ENCODE assay signal across 2 cellular contexts in the genomic region with DNA sequence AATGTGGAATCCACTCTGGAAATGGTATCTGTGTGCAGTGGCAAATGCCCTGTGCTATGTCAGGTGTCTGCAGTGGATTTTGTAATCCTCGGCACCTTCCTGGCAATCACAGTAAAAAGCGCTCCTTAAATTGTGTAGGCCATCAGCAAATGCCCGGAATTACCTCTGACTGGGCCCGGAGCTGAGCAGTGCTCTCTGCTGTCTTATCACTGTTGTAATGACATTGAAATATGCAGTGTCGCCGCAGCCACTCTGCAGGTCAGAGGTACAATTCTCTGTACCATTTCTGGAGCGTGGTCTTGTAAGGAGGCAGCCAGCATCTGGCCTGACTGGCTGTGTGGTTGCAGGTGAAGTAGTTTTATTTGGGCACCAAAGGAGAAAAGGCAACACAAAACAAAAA.
TF ChIP-seq lines count a peak whose summit lies in the region.

No MANE protein-coding gene starts in this region.

TF ChIP-seq in WTC11, 78 proteins besides CTCF, POLR2A, EP300 and RAD21 (continued from another document):
- TF ChIP-seq USF1 (CRISPR knock-in tag; IDR thresholded peaks at IDR 0.05), result no peak
- no peak for TF ChIP-seq ZNF396 (CRISPR knock-in tag; IDR thresholded peaks at IDR 0.05; ENCODE audit: borderline replicate concordance)
- TF ChIP-seq, protein P1, sequence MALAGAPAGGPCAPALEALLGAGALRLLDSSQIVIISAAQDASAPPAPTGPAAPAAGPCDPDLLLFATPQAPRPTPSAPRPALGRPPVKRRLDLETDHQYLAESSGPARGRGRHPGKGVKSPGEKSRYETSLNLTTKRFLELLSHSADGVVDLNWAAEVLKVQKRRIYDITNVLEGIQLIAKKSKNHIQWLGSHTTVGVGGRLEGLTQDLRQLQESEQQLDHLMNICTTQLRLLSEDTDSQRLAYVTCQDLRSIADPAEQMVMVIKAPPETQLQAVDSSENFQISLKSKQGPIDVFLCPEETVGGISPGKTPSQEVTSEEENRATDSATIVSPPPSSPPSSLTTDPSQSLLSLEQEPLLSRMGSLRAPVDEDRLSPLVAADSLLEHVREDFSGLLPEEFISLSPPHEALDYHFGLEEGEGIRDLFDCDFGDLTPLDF (CRISPR knock-in tag; IDR thresholded peaks at IDR 0.05), result no peak
- no peak for TF ChIP-seq GABPB1 (CRISPR knock-in tag; IDR thresholded peaks at IDR 0.05)
- no peak for TF ChIP-seq PREB (CRISPR knock-in tag; IDR thresholded peaks at IDR 0.05; ENCODE audit: borderline replicate concordance)
- TF ChIP-seq ELF4 (CRISPR knock-in tag; IDR thresholded peaks at IDR 0.05; ENCODE audit: low read depth), result no peak
- no peak for TF ChIP-seq ZBTB21 (CRISPR knock-in tag; IDR thresholded peaks at IDR 0.05; ENCODE audit: borderline replicate concordance)
- no peak for TF ChIP-seq ETV6 (CRISPR knock-in tag; IDR thresholded peaks at IDR 0.05)
- no peak for TF ChIP-seq ZNF219 (CRISPR knock-in tag; IDR thresholded peaks at IDR 0.05; ENCODE audit: borderline replicate concordance)
- TF ChIP-seq, protein P2, sequence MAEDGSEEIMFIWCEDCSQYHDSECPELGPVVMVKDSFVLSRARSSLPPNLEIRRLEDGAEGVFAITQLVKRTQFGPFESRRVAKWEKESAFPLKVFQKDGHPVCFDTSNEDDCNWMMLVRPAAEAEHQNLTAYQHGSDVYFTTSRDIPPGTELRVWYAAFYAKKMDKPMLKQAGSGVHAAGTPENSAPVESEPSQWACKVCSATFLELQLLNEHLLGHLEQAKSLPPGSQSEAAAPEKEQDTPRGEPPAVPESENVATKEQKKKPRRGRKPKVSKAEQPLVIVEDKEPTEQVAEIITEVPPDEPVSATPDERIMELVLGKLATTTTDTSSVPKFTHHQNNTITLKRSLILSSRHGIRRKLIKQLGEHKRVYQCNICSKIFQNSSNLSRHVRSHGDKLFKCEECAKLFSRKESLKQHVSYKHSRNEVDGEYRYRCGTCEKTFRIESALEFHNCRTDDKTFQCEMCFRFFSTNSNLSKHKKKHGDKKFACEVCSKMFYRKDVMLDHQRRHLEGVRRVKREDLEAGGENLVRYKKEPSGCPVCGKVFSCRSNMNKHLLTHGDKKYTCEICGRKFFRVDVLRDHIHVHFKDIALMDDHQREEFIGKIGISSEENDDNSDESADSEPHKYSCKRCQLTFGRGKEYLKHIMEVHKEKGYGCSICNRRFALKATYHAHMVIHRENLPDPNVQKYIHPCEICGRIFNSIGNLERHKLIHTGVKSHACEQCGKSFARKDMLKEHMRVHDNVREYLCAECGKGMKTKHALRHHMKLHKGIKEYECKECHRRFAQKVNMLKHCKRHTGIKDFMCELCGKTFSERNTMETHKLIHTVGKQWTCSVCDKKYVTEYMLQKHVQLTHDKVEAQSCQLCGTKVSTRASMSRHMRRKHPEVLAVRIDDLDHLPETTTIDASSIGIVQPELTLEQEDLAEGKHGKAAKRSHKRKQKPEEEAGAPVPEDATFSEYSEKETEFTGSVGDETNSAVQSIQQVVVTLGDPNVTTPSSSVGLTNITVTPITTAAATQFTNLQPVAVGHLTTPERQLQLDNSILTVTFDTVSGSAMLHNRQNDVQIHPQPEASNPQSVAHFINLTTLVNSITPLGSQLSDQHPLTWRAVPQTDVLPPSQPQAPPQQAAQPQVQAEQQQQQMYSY (CRISPR knock-in tag; IDR thresholded peaks at IDR 0.05), result no peak
- TF ChIP-seq E2F4 (CRISPR knock-in tag; IDR thresholded peaks at IDR 0.05; ENCODE audit: borderline replicate concordance, low read depth), result no peak
- TF ChIP-seq SP1 (CRISPR knock-in tag; conservative IDR thresholded peaks at IDR 0.05), result no peak

TF ChIP-seq in H1, 55 proteins besides CTCF, POLR2A, EP300 and RAD21 (continued from another document):
- TF ChIP-seq RFX5 (IDR thresholded peaks at IDR 0.05; ENCODE audit: borderline replicate concordance, low read depth, low read length) (no peak), SAP30 (IDR thresholded peaks at IDR 0.05; ENCODE audit: insufficient read depth, insufficient replicate concordance, low read length) (no peak), JUND (IDR thresholded peaks at IDR 0.05; ENCODE audit: low read length) (no peak), YY1 (IDR thresholded peaks at IDR 0.05; ENCODE audit: low read depth, low read length) (no peak), ASH2L (IDR thresholded peaks at IDR 0.05; ENCODE audit: low read length) (no peak), CHD2 (IDR thresholded peaks at IDR 0.05; ENCODE audit: low read length) (no peak), GTF2F1 (IDR thresholded peaks at IDR 0.05; ENCODE audit: borderline replicate concordance, low read depth, low read length) (no peak), JUN (IDR thresholded peaks at IDR 0.05; ENCODE audit: low read depth, low read length) (no peak), MAX (IDR thresholded peaks at IDR 0.05) (no peak), SP1 (IDR thresholded peaks at IDR 0.05; ENCODE audit: low read depth, low read length) (no peak)
- TF ChIP-seq, protein P3, sequence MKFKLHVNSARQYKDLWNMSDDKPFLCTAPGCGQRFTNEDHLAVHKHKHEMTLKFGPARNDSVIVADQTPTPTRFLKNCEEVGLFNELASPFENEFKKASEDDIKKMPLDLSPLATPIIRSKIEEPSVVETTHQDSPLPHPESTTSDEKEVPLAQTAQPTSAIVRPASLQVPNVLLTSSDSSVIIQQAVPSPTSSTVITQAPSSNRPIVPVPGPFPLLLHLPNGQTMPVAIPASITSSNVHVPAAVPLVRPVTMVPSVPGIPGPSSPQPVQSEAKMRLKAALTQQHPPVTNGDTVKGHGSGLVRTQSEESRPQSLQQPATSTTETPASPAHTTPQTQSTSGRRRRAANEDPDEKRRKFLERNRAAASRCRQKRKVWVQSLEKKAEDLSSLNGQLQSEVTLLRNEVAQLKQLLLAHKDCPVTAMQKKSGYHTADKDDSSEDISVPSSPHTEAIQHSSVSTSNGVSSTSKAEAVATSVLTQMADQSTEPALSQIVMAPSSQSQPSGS (IDR thresholded peaks at IDR 0.05; ENCODE audit: low read length), result no peak
